Comparison of ENCODE assay signal across 1 cellular context in genomic region chr12:94815958-94816357, GRCh38.
A peak's percentile ranks its signal among the peaks of the same experiment; 100 is the strongest.
TF ChIP-seq lines count a peak whose summit lies in the region.

No MANE protein-coding gene starts in this region.

TF ChIP-seq in H1, 55 proteins besides CTCF, POLR2A, EP300 and RAD21 (continued from another document):
- TF ChIP-seq USF2 (IDR thresholded peaks at IDR 0.05; ENCODE audit: low read length): peak; percentile 81
- TF ChIP-seq BCL11A (IDR thresholded peaks at IDR 0.05; ENCODE audit: low read depth in 2 of 2, low read length in 2 of 2): peak in 1 of 2 experiments; percentile 31
- TF ChIP-seq POU5F1 (IDR thresholded peaks at IDR 0.05; ENCODE audit: low read depth, low read length): peak; percentile 96
- peak; percentile 43 for TF ChIP-seq ASH2L (IDR thresholded peaks at IDR 0.05; ENCODE audit: low read length)
- peak; percentile 15; the same call in 1 of the 2 replicates for TF ChIP-seq CHD2 (IDR thresholded peaks at IDR 0.05; ENCODE audit: low read length)
- TF ChIP-seq ZNF274 (IDR thresholded peaks at IDR 0.05; ENCODE audit: borderline replicate concordance, extremely low read depth, low read length): no peak
- peak; percentile 78; the same call in 1 of the 2 replicates for TF ChIP-seq SP1 (IDR thresholded peaks at IDR 0.05; ENCODE audit: low read depth, low read length)
- no peak for TF ChIP-seq JUN (IDR thresholded peaks at IDR 0.05; ENCODE audit: low read depth, low read length)
- 0 out of 2 replicates have a peak, but pooled peaks have one; percentile 39 for TF ChIP-seq TAF1 (IDR thresholded peaks at IDR 0.05; ENCODE audit: low read depth, low read length)
TF ChIP-seq in H1: peak in this region for 13.
